Comparison of ENCODE assay signal across 27 cellular contexts in the genomic region with DNA sequence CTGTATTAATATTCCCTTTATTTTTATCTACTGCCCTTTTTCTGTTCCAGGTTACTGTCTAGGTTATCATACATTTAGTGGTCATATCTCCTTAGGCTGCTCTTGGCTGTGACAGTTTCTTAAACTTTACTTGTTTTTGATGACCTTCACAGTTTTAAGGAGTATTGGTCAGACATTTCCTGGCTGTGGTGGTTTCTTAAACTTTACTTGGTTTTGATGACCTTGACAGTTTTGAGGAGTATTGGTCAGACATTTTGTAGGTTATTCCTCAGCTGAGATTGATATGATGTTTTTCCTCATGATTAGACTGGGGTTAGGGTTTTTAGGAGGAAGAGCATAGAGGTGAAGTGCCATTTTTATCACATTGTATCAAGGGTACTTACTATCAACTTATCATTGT.
"Had no signal": no experiment of that assay in that cellular context is flagged by ENCODE, and none has a peak within 500 bp of the region (broad histone marks: within the 10 kb centered on the region; RNA-seq: fewer than 3 reads in every experiment).

No MANE protein-coding gene starts in this region.

- H3K27ac ChIP-seq: esophagus muscularis mucosa, foreskin keratinocyte, gastroesophageal sphincter, hepatocyte, neural progenitor cell, parathyroid adenoma, suprapubic skin, transverse colon, upper lobe of right lung, uterus had no signal

- H3K27me3 Mint-ChIP-seq: memory B cell; progenitor cell of endocrine pancreas; stimulated activated naive CD8-positive, alpha-beta T cell treated with anti-CD3 and anti-CD28 coated beads, Interleukin-15, amount 100 ng/mL, for 72 hours had no signal

- H3K4me2 ChIP-seq: hepatocyte, neural progenitor cell, smooth muscle cell had no signal

- H3K36me3 Mint-ChIP-seq: neural progenitor cell had no signal

- H3K4me3 ChIP-seq: esophagus muscularis mucosa, gastroesophageal sphincter, heart left ventricle, hepatocyte, lung, neural progenitor cell, smooth muscle cell, suprapubic skin, transverse colon, upper lobe of right lung, uterus had no signal

- H3K4me1 ChIP-seq: neural progenitor cell, parathyroid adenoma, uterus had no signal

- H3K36me3 ChIP-seq: esophagus muscularis mucosa, gastroesophageal sphincter, heart left ventricle, neural progenitor cell, suprapubic skin, transverse colon, upper lobe of right lung, uterus had no signal

- H3K9ac ChIP-seq: neural progenitor cell, parathyroid adenoma had no signal

- H3K27me3 ChIP-seq: esophagus muscularis mucosa, foreskin keratinocyte, gastroesophageal sphincter, heart left ventricle, hepatocyte, neural progenitor cell, suprapubic skin, transverse colon, upper lobe of right lung, uterus had no signal

- H3K27ac Mint-ChIP-seq: memory B cell; nephron; neural progenitor cell; progenitor cell of endocrine pancreas; stimulated activated naive CD8-positive, alpha-beta T cell treated with anti-CD3 and anti-CD28 coated beads, Interleukin-15, amount 100 ng/mL, for 72 hours had no signal

- H3K4me3 Mint-ChIP-seq: memory B cell; nephron; neural progenitor cell; stimulated activated naive CD8-positive, alpha-beta T cell treated with anti-CD3 and anti-CD28 coated beads, Interleukin-15, amount 100 ng/mL, for 72 hours had no signal

- H3K4me1 Mint-ChIP-seq: nephron, neural progenitor cell had no signal

- DNase-seq: dermis blood vessel endothelial cell; effector memory CD4-positive, alpha-beta T cell; foreskin keratinocyte; heart left ventricle; kidney; stimulated activated CD4-positive, alpha-beta T cell treated with anti-CD3 and anti-CD28 coated beads, Interleukin-12 subunit alpha, Interleukin-12 subunit beta, amount 100 ng/mL, for 4 hours; stimulated activated CD4-positive, alpha-beta T cell treated with anti-CD3 and anti-CD28 coated beads, Interleukin-1b, Interleukin-23, amount 100 ng/mL, for 48 hours; stimulated activated CD4-positive, alpha-beta T cell treated with anti-CD3 and anti-CD28 coated beads, Interleukin-4, amount 100 ng/mL, for 1 hour; stimulated activated CD8-positive, alpha-beta memory T cell treated with anti-CD3 and anti-CD28 coated beads, Interleukin-4, amount 100 ng/mL, for 48 hours; stimulated activated naive CD4-positive, alpha-beta T cell; stimulated activated naive CD8-positive, alpha-beta T cell treated with anti-CD3 and anti-CD28 coated beads, Interleukin-15, amount 100 ng/mL, for 72 hours; transverse colon; upper lobe of right lung; uterus had no signal

- H2AFZ ChIP-seq: hepatocyte, neural progenitor cell, parathyroid adenoma had no signal

- H3K9me3 ChIP-seq: esophagus muscularis mucosa, gastroesophageal sphincter, suprapubic skin, transverse colon, upper lobe of right lung, uterus had no signal

- ATAC-seq: foreskin keratinocyte; gastroesophageal sphincter; heart left ventricle; left lobe of liver; sciatic nerve; stimulated activated naive CD8-positive, alpha-beta T cell treated with anti-CD3 and anti-CD28 coated beads, Interleukin-15, amount 100 ng/mL, for 72 hours; upper lobe of right lung had no signal
